In genomic region chr3:66386011-66386924, GRCh38 we compare ENCODE assay signal across 9 cellular contexts.
DNase-seq lines count a peak whose midpoint lies in the region; ATAC-seq and TF ChIP-seq lines count a peak whose summit lies in the region.
"Had no signal": no experiment of that assay in that cellular context is flagged by ENCODE, and none has a peak within 500 bp of the region (broad histone marks: within the 10 kb centered on the region; RNA-seq: fewer than 3 reads in every experiment).

No MANE protein-coding gene starts in this region.

- intact Hi-C loops in gastrocnemius medialis (cut with DNase I; ENCODE audit: low total_unique reads): no loop called here
- intact Hi-C loops in ovary (cut with DNase I): no loop called here

- H3K4me3 ChIP-seq in gastrocnemius medialis (no peak overlapping the region), ovary (no peak overlapping the region)

- TF ChIP-seq CTCF in gastrocnemius medialis (IDR thresholded peaks at IDR 0.05 in 4 of 5, conservative IDR thresholded peaks at IDR 0.05 in 1 of 5): no peak
- no peak for TF ChIP-seq CTCF in ovary (IDR thresholded peaks at IDR 0.05)

- H3K27ac ChIP-seq in gastrocnemius medialis (no peak overlapping the region), ovary (no peak overlapping the region)
- H3K27ac ChIP-seq: VCaP had no signal

- no peak for TF ChIP-seq EP300 in ovary (IDR thresholded peaks at IDR 0.05)

- H3K9me3 ChIP-seq in gastrocnemius medialis: no peaks in the 10 kb centered on the region
- H3K9me3 ChIP-seq in ovary: no peaks in the 10 kb centered on the region

- TF ChIP-seq POLR2A in gastrocnemius medialis (IDR thresholded peaks at IDR 0.05) (no peak), ovary (IDR thresholded peaks at IDR 0.05) (no peak)

- peaks cover 20 to 23% of the 10 kb centered on the region in 2 donors for H3K4me1 Mint-ChIP-seq in immature natural killer cell

- peaks cover 41 to 53% (median 46%) of the 10 kb centered on the region in 3 donors for H3K36me3 Mint-ChIP-seq in immature natural killer cell

- in situ Hi-C loops in gastrocnemius medialis (cut with MboI; ENCODE audit: low sequenced_read_pairs in 4 of 4): loop anchor here in 1 of 4 donors (10.0 kb wide), 1 partner anchor 111 kb away; no protein-coding TSS in a partner anchor

- H3K36me3 ChIP-seq in gastrocnemius medialis (peaks cover 5 to 58% of the 10 kb centered on the region in 2 donors), ovary (no peaks in the 10 kb centered on the region)

- H3K27me3 ChIP-seq in gastrocnemius medialis (no peaks in the 10 kb centered on the region), ovary (no peaks in the 10 kb centered on the region)

- peaks cover 2 to 5% (median 2%) of the 10 kb centered on the region in 3 donors for H3K27me3 Mint-ChIP-seq in immature natural killer cell (ENCODE audit: low read depth in 3 of 3)

- H3K27ac Mint-ChIP-seq in immature natural killer cell: peak overlapping the region in 4 of 6 donors; percentile 0 to 78 (median 66)

- WGBS in ovary, 3 donors: 94 to 96% (median 95%) methylated on average over 12 of the region's 12 CpGs

- DNase-seq in immature natural killer cell (no peak), gastrocnemius medialis (no peak), epidermal melanocyte (ENCODE audit: insufficient read length, low spot score) (no peak), ovary (no peak), DMS53 (lab: John Stamatoyannopoulos, UW) (no peak)

- H3K9me3 Mint-ChIP-seq in immature natural killer cell: peaks cover 0 to 1% (median 0%) of the 10 kb centered on the region in 6 donors

- peaks cover 0 to 3% of the 10 kb centered on the region in 2 donors for H3K4me1 ChIP-seq in gastrocnemius medialis
- H3K4me1 ChIP-seq in ovary (ENCODE audit: insufficient read depth): no peaks in the 10 kb centered on the region

- peak overlapping the region in 3 of 5 donors; percentile 15 to 33 (median 25) for H3K4me3 Mint-ChIP-seq in immature natural killer cell

- ATAC-seq in GM18520 (IDR thresholded peaks at IDR 0.05; ENCODE audit: unreplicated experiment) (peak; percentile 73), GM21576 (IDR thresholded peaks at IDR 0.05; ENCODE audit: unreplicated experiment) (peak; percentile 89), HG03432 (IDR thresholded peaks at IDR 0.05; ENCODE audit: unreplicated experiment) (peak; percentile 88), gastrocnemius medialis (no peak)

Comparison
In these comparisons a context has a peak if more than half of its experiments do, and no peak if none do; other contexts are left out.
1. ATAC-seq: peak in GM18520 (single experiment), GM21576 (single experiment) and HG03432 (single experiment); none in gastrocnemius medialis (0 of 2).